ENCODE assay signal across 8 cellular contexts in genomic region chr10:96292971-96293909, GRCh38. TPM values are rescaled to one million over a fixed set of nuclear protein-coding genes. Genes with fewer than 3 reads are reported as not detected.
DNase-seq lines count a peak whose midpoint lies in the region; ATAC-seq and TF ChIP-seq lines count a peak whose summit lies in the region.

No MANE protein-coding gene starts in this region.

- TF ChIP-seq RAD21 in IMR-90 (IDR thresholded peaks at IDR 0.05; ENCODE audit: low read length) (peak; percentile 58), SK-N-SH (IDR thresholded peaks at IDR 0.05; ENCODE audit: low read length) (peak; percentile 83)

- H3K4me3 ChIP-seq in IMR-90 (ENCODE audit: insufficient read depth, low read depth, low read length) (no peak overlapping the region), SK-N-SH (ENCODE audit: low read depth in 2 of 2, low read length in 1 of 2) (peak overlapping the region in 1 of 2 experiments; percentile 5; a peak in 1 of 4 replicates), fibroblast of the aortic adventitia (ENCODE audit: low read depth, low read length) (no peak overlapping the region)

- no peak overlapping the region for H4K8ac ChIP-seq in IMR-90 (ENCODE audit: low read depth in 2 of 2, low read length in 2 of 2)

- H4K91ac ChIP-seq in IMR-90 (ENCODE audit: insufficient read depth, low read depth, low read length): no peak overlapping the region

- H3K56ac ChIP-seq in IMR-90 (ENCODE audit: extremely low read depth, insufficient read depth, low read length): no peak overlapping the region

- H3K4ac ChIP-seq in IMR-90 (ENCODE audit: low read depth, low read length): no peak overlapping the region

- H2BK20ac ChIP-seq in IMR-90 (ENCODE audit: low read depth, low read length): no peak overlapping the region

- no peak overlapping the region for H2AK5ac ChIP-seq in IMR-90 (ENCODE audit: low read depth, low read length)

- H3K4me1 ChIP-seq in IMR-90 (ENCODE audit: control insufficient read depth, insufficient read depth, low read length) (no peaks in the 10 kb centered on the region), SK-N-SH (ENCODE audit: control insufficient read depth in 1 of 2, insufficient read depth in 2 of 2, low read depth in 1 of 2, low read length in 1 of 2) (no peaks in the 10 kb centered on the region; a peak in 1 of 4 replicates)

- no peak for TF ChIP-seq POLR2A in IMR-90 (IDR thresholded peaks at IDR 0.05; ENCODE audit: low read depth, low read length)

- no peaks in the 10 kb centered on the region for H3F3A ChIP-seq in SK-N-SH (replicated peaks; ENCODE audit: insufficient read depth)

- H3K27me3 Mint-ChIP-seq in progenitor cell of endocrine pancreas: peaks cover 3% of the 10 kb centered on the region

- no peaks in the 10 kb centered on the region for H3K27me3 ChIP-seq in IMR-90 (ENCODE audit: control insufficient read depth, insufficient read depth, low read length)
- no peaks in the 10 kb centered on the region for H3K27me3 ChIP-seq in SK-N-SH (ENCODE audit: insufficient read depth)

- ATAC-seq in GM19372 (IDR thresholded peaks at IDR 0.05; ENCODE audit: low read depth, unreplicated experiment) (peak; percentile 56), IMR-90 (ENCODE audit: low read depth) (peak; percentile 89), HG03025 (IDR thresholded peaks at IDR 0.05; ENCODE audit: low FRiP score, unreplicated experiment) (no peak)

- WGBS in IMR-90 (ENCODE audit: extremely low coverage in 2 of 2, insufficient read length in 1 of 2), 2 experiments: 11% methylated on average over 3 of the region's 7 CpGs; no CpG with 5 or more reads in 1 of the 2 experiments
- 27% methylated on average over 7 of the region's 7 CpGs for WGBS in SK-N-SH (ENCODE audit: low lambda C conversion rate)

- H3K9me3 Mint-ChIP-seq in progenitor cell of endocrine pancreas (ENCODE audit: low read depth): no peaks in the 10 kb centered on the region

- H3K9me1 ChIP-seq in IMR-90 (ENCODE audit: insufficient read depth, low read length): no peaks in the 10 kb centered on the region

- H3K23ac ChIP-seq in IMR-90 (ENCODE audit: low read depth, low read length): no peak overlapping the region

- intact Hi-C loops in IMR-90 (cut with micrococcal nuclease): loop anchor here (1.0 to 10.0 kb wide), 3 partner anchors 64 to 598 kb away; partner anchors contain the start of gene TCTN3

- peaks cover 3% of the 10 kb centered on the region for H3K4me1 Mint-ChIP-seq in progenitor cell of endocrine pancreas (ENCODE audit: low read depth)

- no peak overlapping the region for H2BK5ac ChIP-seq in IMR-90 (ENCODE audit: low read depth, low read length, poor library complexity, severe bottlenecking)

- H3K36me3 Mint-ChIP-seq in progenitor cell of endocrine pancreas (ENCODE audit: insufficient read depth): no peaks in the 10 kb centered on the region

- H4K5ac ChIP-seq in IMR-90 (ENCODE audit: low read depth, low read length): no peak overlapping the region

- H3K9ac ChIP-seq in IMR-90 (ENCODE audit: low read depth, low read length) (no peak overlapping the region), SK-N-SH (no peak overlapping the region)

- no peak overlapping the region for H3K14ac ChIP-seq in IMR-90 (replicated peaks; ENCODE audit: low read depth, low read length)

- H2AK9ac ChIP-seq in IMR-90 (replicated peaks; ENCODE audit: low read depth, low read length, poor library complexity): no peak overlapping the region

- dilution Hi-C loops in IMR-90 (cut with HindIII; ENCODE audit: low sequenced_read_pairs, unreplicated experiment): no loop called here

- H3K27ac ChIP-seq in IMR-90 (ENCODE audit: insufficient read depth, low read length): no peak overlapping the region
- H3K27ac ChIP-seq in SK-N-SH (ENCODE audit: low read depth in 2 of 2, low read length in 1 of 2): no peak overlapping the region

- no peak overlapping the region for H3K18ac ChIP-seq in IMR-90 (ENCODE audit: low read depth, low read length)

- no peak overlapping the region for H2AFZ ChIP-seq in IMR-90 (replicated peaks; ENCODE audit: low read length, poor library complexity)
- H2AFZ ChIP-seq in SK-N-SH (ENCODE audit: low read depth): no peak overlapping the region

- CTCF ChIA-PET in IMR-90 (lab: Yijun Ruan, JAX) (interaction anchor here (0.6 to 1.0 kb wide), 3 partner anchors 11 to 63 kb away, joined by 3 read pairs; no protein-coding TSS in a partner anchor), SK-N-SH (lab: Yijun Ruan, JAX) (interaction anchor here (0.6 to 10.2 kb wide), 24 partner anchors 8 to 919 kb away, joined by 3 to 112 read pairs (median 4); partner anchors contain the start of genes BLNK and DNTT)

- peak; percentile 82 for DNase-seq in DMS53 (lab: John Stamatoyannopoulos, UW)
- DNase-seq in IMR-90: peak; percentile 46
- DNase-seq in SK-N-SH: peak; percentile 36
- peak; percentile 60 for DNase-seq in fibroblast of the aortic adventitia (ENCODE audit: low read depth)
- no peak for DNase-seq in progenitor cell of endocrine pancreas (ENCODE audit: low spot score, unreplicated experiment)
- no peak for DNase-seq in activated CD4-positive, alpha-beta T cell treated with anti-CD3 and anti-CD28 coated beads, Interleukin-2, amount 50 U/mL, for 1 hour

- H3K9me2 ChIP-seq in SK-N-SH: no peaks in the 10 kb centered on the region

- no peak overlapping the region for H3K4me2 ChIP-seq in IMR-90 (ENCODE audit: low read depth, low read length)
- no peak overlapping the region for H3K4me2 ChIP-seq in SK-N-SH

- no peak overlapping the region for H2BK15ac ChIP-seq in IMR-90 (ENCODE audit: low read depth, low read length)

- no peaks in the 10 kb centered on the region for H3K36me3 ChIP-seq in IMR-90 (ENCODE audit: control insufficient read depth, insufficient read depth, low read length)
- no peaks in the 10 kb centered on the region for H3K36me3 ChIP-seq in SK-N-SH (replicated peaks in 1 of 2; ENCODE audit: control insufficient read depth in 1 of 2, insufficient read depth in 2 of 2, low read length in 1 of 2)

- POLR2A ChIA-PET in IMR-90 (lab: Charles Lee; ENCODE audit: unreplicated experiment): no interaction called here
- POLR2A ChIA-PET in SK-N-SH (lab: Yijun Ruan, JAX): no interaction called here

- H3K79me2 ChIP-seq in SK-N-SH (ENCODE audit: insufficient read depth): no peaks in the 10 kb centered on the region

- no peak for TF ChIP-seq EP300 in SK-N-SH (IDR thresholded peaks at IDR 0.05; ENCODE audit: borderline replicate concordance in 1 of 2, low read depth in 1 of 2, low read length in 1 of 2)

- no peak overlapping the region for H2BK120ac ChIP-seq in IMR-90 (ENCODE audit: low read depth, low read length)

- no peaks in the 10 kb centered on the region for H3K79me1 ChIP-seq in IMR-90 (ENCODE audit: low read depth in 1 of 2, low read length in 2 of 2)

- TF ChIP-seq CTCF in IMR-90 (conservative IDR thresholded peaks at IDR 0.05; ENCODE audit: low read depth, low read length) (peak; percentile 53), SK-N-SH (IDR thresholded peaks at IDR 0.05) (peak; percentile 64), fibroblast of the aortic adventitia (IDR thresholded peaks at IDR 0.05; ENCODE audit: insufficient read depth, low read length) (peak; percentile 56), progenitor cell of endocrine pancreas (IDR thresholded peaks at IDR 0.05; ENCODE audit: unreplicated experiment) (peak; percentile 68)

- H3K9me3 ChIP-seq in IMR-90 (ENCODE audit: control insufficient read depth, insufficient read depth, low read length) (no peaks in the 10 kb centered on the region), SK-N-SH (no peaks in the 10 kb centered on the region)

- H3K4me3 Mint-ChIP-seq in progenitor cell of endocrine pancreas (ENCODE audit: low read depth): no peak overlapping the region

- no TSS peak for BruUV-seq in IMR-90 (replicated peaks; lab: Mats Ljungman, UMichigan)

- in situ Hi-C loops in IMR-90 (cut with MboI; ENCODE audit: low sequenced_read_pairs): no loop called here

- H4K20me1 ChIP-seq in IMR-90 (ENCODE audit: insufficient read depth, low read length): no peaks in the 10 kb centered on the region
- no peaks in the 10 kb centered on the region for H4K20me1 ChIP-seq in SK-N-SH (ENCODE audit: insufficient read depth)

- no peak overlapping the region for H3K27ac Mint-ChIP-seq in progenitor cell of endocrine pancreas

TF ChIP-seq in IMR-90, 13 proteins besides CTCF, POLR2A, EP300 and RAD21 (continues in another document):
- TF ChIP-seq NFE2L2 (IDR thresholded peaks at IDR 0.05; ENCODE audit: low read depth, low read length): no peak
- peak; percentile 42; the same call in 1 of the 2 replicates for TF ChIP-seq SMC3 (IDR thresholded peaks at IDR 0.05; ENCODE audit: low read depth, low read length)

TF ChIP-seq in SK-N-SH, 30 proteins besides CTCF, POLR2A, EP300 and RAD21:
- TF ChIP-seq SMC3 (IDR thresholded peaks at IDR 0.05; ENCODE audit: low read depth, low read length) (peak; percentile 44), ELF1 (IDR thresholded peaks at IDR 0.05) (no peak), EZH2phosphoT487 (IDR thresholded peaks at IDR 0.05; ENCODE audit: borderline replicate concordance, low read depth) (no peak), NFIC (IDR thresholded peaks at IDR 0.05; ENCODE audit: borderline replicate concordance) (no peak)

RNA-seq across cellular contexts. Expression of gene DNTT, which starts 11.0 kb away (rescaled TPM):
- total RNA-seq in IMR-90 (2012; rRNA removed) (not detected in 2 replicates), fibroblast of the aortic adventitia (ENCODE audit: low replicate concordance) (not detected in 2 replicates), progenitor cell of endocrine pancreas (not detected in 2 replicates)
- polyA plus RNA-seq in IMR-90 (2012; rRNA removed) (not detected in 2 replicates), SK-N-SH (2012; rRNA removed) (not detected in 2 replicates)
- not detected in 2 replicates for polyA plus RNA-seq in IMR-90 (2012; cell fraction: cytosol; rRNA removed)
- not detected in 2 replicates for polyA plus RNA-seq in IMR-90 (2012; cell fraction: nucleus; rRNA removed; ENCODE audit: low replicate concordance)
- not detected in 2 replicates for polyA plus RNA-seq in SK-N-SH (2012; cell fraction: cytosol; rRNA removed)
- polyA plus RNA-seq in SK-N-SH (2012; cell fraction: nucleus; rRNA removed): not detected in 2 replicates

RNA-seq across cellular contexts. Expression of gene BLNK, which starts 21.9 kb away (rescaled TPM):
- total RNA-seq in IMR-90 (2012; rRNA removed) (not detected in 2 replicates), fibroblast of the aortic adventitia (ENCODE audit: low replicate concordance) (not detected in 2 replicates), progenitor cell of endocrine pancreas (1.6 and 1.8 TPM in 2 replicates)
- polyA plus RNA-seq in IMR-90 (2012; rRNA removed) (not detected in 2 replicates), SK-N-SH (2012; rRNA removed) (not detected in 2 replicates)
- polyA plus RNA-seq in IMR-90 (2012; cell fraction: cytosol; rRNA removed): not detected in 2 replicates
- polyA plus RNA-seq in IMR-90 (2012; cell fraction: nucleus; rRNA removed; ENCODE audit: low replicate concordance): not detected in 2 replicates
- polyA plus RNA-seq in SK-N-SH (2012; cell fraction: cytosol; rRNA removed): not detected in 2 replicates
- not detected in 2 replicates for polyA plus RNA-seq in SK-N-SH (2012; cell fraction: nucleus; rRNA removed)

Comparison
In these comparisons a context has a peak if more than half of its experiments do, and no peak if none do; other contexts are left out.
1. DNase-seq: peak in DMS53 (single experiment), IMR-90 (single experiment), SK-N-SH (single experiment) and fibroblast of the aortic adventitia (single experiment); none in progenitor cell of endocrine pancreas (single experiment) and activated CD4-positive, alpha-beta T cell treated with anti-CD3 and anti-CD28 coated beads, Interleukin-2, amount 50 U/mL, for 1 hour (single experiment).
2. Peak in every context shown above with its lines, with median percentiles within 50 percentile points of each other: CTCF ChIP-seq.